ENCODE assay signal across 28 cellular contexts in the genomic region with DNA sequence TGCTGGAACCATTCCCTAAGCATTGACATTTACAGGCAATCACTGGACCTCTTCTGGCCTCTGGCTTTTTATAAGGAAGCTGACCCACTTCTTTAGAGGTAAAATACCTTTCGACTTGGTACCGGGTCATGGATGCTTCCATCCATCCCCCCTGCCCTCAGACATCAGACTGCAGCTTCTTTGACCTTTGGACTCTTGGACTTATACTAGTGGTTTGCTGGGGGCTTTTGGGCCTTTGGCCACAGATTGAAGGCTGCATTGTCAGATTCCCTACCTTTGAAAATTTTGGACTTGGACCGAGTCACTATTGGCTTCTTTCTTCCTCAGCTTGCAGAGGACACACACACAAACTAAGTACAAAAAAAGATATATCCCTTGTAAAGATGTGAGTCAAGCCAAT.
"Had no signal": no experiment of that assay in that cellular context is flagged by ENCODE, and none has a peak within 500 bp of the region (broad histone marks: within the 10 kb centered on the region; RNA-seq: fewer than 3 reads in every experiment).

No MANE protein-coding gene starts in this region.

- H3K9me3 ChIP-seq: colonic mucosa, esophagus muscularis mucosa, esophagus squamous epithelium, gastrocnemius medialis, gastroesophageal sphincter, heart left ventricle, heart right ventricle had no signal

- ATAC-seq: effector memory CD8-positive, alpha-beta T cell; esophagus mucosa; foreskin keratinocyte; gastrocnemius medialis; gastroesophageal sphincter; heart left ventricle; heart right ventricle had no signal

- FAIRE-seq: colon, endometrium, endothelial cell of umbilical vein, frontal cortex had no signal

- H3K27ac ChIP-seq: colonic mucosa, coronary artery, dorsolateral prefrontal cortex, epithelial cell of prostate, esophagus muscularis mucosa, esophagus squamous epithelium, foreskin keratinocyte, gastrocnemius medialis, gastroesophageal sphincter, heart left ventricle, heart right ventricle had no signal

- H3K27me3 ChIP-seq: colonic mucosa, esophagus muscularis mucosa, esophagus squamous epithelium, foreskin keratinocyte, gastrocnemius medialis, gastroesophageal sphincter had no signal

- H3K4me3 ChIP-seq: colonic mucosa, coronary artery, dorsolateral prefrontal cortex, esophagus muscularis mucosa, esophagus squamous epithelium, gastrocnemius medialis, gastroesophageal sphincter, heart left ventricle, heart right ventricle had no signal

- DNase-seq: colonic mucosa; cortex of kidney; dermis blood vessel endothelial cell; dorsolateral prefrontal cortex; effector CD4-positive, alpha-beta T cell; effector CD8-positive, alpha-beta T cell; effector memory CD4-positive, alpha-beta T cell; effector memory CD8-positive, alpha-beta T cell; endodermal cell; erythroblast; esophagus squamous epithelium; foreskin fibroblast; foreskin keratinocyte; foreskin melanocyte; gastrocnemius medialis; glutamatergic neuron; head of caudate nucleus; heart left ventricle; heart right ventricle had no signal

- H3K36me3 ChIP-seq: colonic mucosa, esophagus muscularis mucosa, esophagus squamous epithelium, gastrocnemius medialis, gastroesophageal sphincter, heart left ventricle, heart right ventricle had no signal

- H3K4me1 ChIP-seq: colonic mucosa, esophagus muscularis mucosa, esophagus squamous epithelium, foreskin keratinocyte, gastrocnemius medialis, gastroesophageal sphincter, heart left ventricle, heart right ventricle had no signal
